Comparison of ENCODE assay signal across 1 cellular context in genomic region chr14:50533314-50533705, GRCh38.
TF ChIP-seq lines count a peak whose summit lies in the region.

No MANE protein-coding gene starts in this region.

TF ChIP-seq in GM23338, 12 proteins besides CTCF, POLR2A, EP300 and RAD21 (continued from another document):
- TF ChIP-seq ZNF462 (CRISPR knock-in tag; IDR thresholded peaks at IDR 0.05) (no peak), ETS1 (IDR thresholded peaks at IDR 0.05) (no peak), ZNF331 (CRISPR knock-in tag; IDR thresholded peaks at IDR 0.05; ENCODE audit: low read depth) (no peak), ZNF114 (CRISPR knock-in tag; IDR thresholded peaks at IDR 0.05) (no peak)
